27 cellular contexts compared by ENCODE assay signal in genomic region chr9:92476962-92477361, GRCh38. TPM values are rescaled to one million over a fixed set of nuclear protein-coding genes. Genes with fewer than 3 reads are reported as not detected.
A peak's percentile ranks its signal among the peaks of the same experiment; 100 is the strongest.
DNase-seq lines count a peak whose midpoint lies in the region; ATAC-seq and TF ChIP-seq lines count a peak whose summit lies in the region.
"Had no signal": no experiment of that assay in that cellular context is flagged by ENCODE, and none has a peak within 500 bp of the region (broad histone marks: within the 10 kb centered on the region; RNA-seq: fewer than 3 reads in every experiment).

No MANE protein-coding gene starts in this region.

- no peaks in the 10 kb centered on the region for H3K9me3 Mint-ChIP-seq in T-cell
- H3K9me3 Mint-ChIP-seq: activated CD8-positive, alpha-beta T cell treated with anti-CD3 and anti-CD28 coated beads for 36 hours; activated naive CD4-positive, alpha-beta T cell treated with anti-CD3 and anti-CD28 coated beads, Interleukin-2, amount 50 U/mL, for 72 hours had no signal

- TF ChIP-seq CTCF in GM12864 (IDR thresholded peaks at IDR 0.05; ENCODE audit: low read depth, low read length, missing control alignments) (no peak), coronary artery (IDR thresholded peaks at IDR 0.05) (no peak)

- CTCF ChIA-PET in T-cell (lab: Charles Lee): no interaction called here

- no peak overlapping the region for H3K4me3 Mint-ChIP-seq in T-cell
- H3K4me3 Mint-ChIP-seq: activated CD8-positive, alpha-beta T cell treated with anti-CD3 and anti-CD28 coated beads for 36 hours; WTC11 had no signal

- H3K4me3 ChIP-seq in GM12864 (ENCODE audit: low read depth, low read length): no peak overlapping the region
- H3K4me3 ChIP-seq in coronary artery: peak overlapping the region; percentile 39
- H3K4me3 ChIP-seq: lower lobe of right lung, vagina had no signal

- H3K27me3 Mint-ChIP-seq in T-cell: no peaks in the 10 kb centered on the region
- H3K27me3 Mint-ChIP-seq: activated CD8-positive, alpha-beta T cell treated with anti-CD3 and anti-CD28 coated beads for 36 hours had no signal

- no peaks in the 10 kb centered on the region for H3K36me3 Mint-ChIP-seq in T-cell
- H3K36me3 Mint-ChIP-seq: activated naive CD4-positive, alpha-beta T cell treated with anti-CD3 and anti-CD28 coated beads, Interleukin-2, amount 50 U/mL, for 72 hours had no signal

- POLR2A ChIA-PET in T-cell (lab: Charles Lee): no interaction called here

- ATAC-seq in GM18868 (IDR thresholded peaks at IDR 0.05; ENCODE audit: unreplicated experiment): peak; percentile 85
- peak; percentile 58 for ATAC-seq in HG02870 (IDR thresholded peaks at IDR 0.05; ENCODE audit: unreplicated experiment)
- no peak for ATAC-seq in T-cell (replicated peaks in 1 of 4)
- ATAC-seq in HG02884 (IDR thresholded peaks at IDR 0.05; ENCODE audit: unreplicated experiment): no peak
- ATAC-seq: activated CD8-positive, alpha-beta T cell treated with anti-CD3 and anti-CD28 coated beads for 36 hours; esophagus mucosa; lower lobe of right lung; SK-N-SH treated with all-trans-retinoic acid at 6 μM for 48 hours; WTC11 had no signal

- H3K27ac Mint-ChIP-seq in T-cell: no peak overlapping the region
- H3K27ac Mint-ChIP-seq: activated CD8-positive, alpha-beta T cell treated with anti-CD3 and anti-CD28 coated beads for 36 hours; activated naive CD4-positive, alpha-beta T cell treated with anti-CD3 and anti-CD28 coated beads, Interleukin-2, amount 50 U/mL, for 72 hours; WTC11 had no signal

- peak overlapping the region in 1 of 2 donors; percentile 74 for H3K27ac ChIP-seq in coronary artery
- H3K27ac ChIP-seq: HL-60, lower lobe of right lung, RWPE1, vagina had no signal

- H3K4me1 Mint-ChIP-seq in T-cell: peaks cover 4 to 6% (median 5%) of the 10 kb centered on the region in 3 donors

- peak; percentile 13 for DNase-seq in GM12864 (ENCODE audit: low read depth)
- no peak for DNase-seq in coronary artery (ENCODE audit: low spot score)
- no peak for DNase-seq in T-cell
- no peak for DNase-seq in HT-29 (ENCODE audit: low spot score)
- no peak for DNase-seq in germinal center (ENCODE audit: low spot score)
- DNase-seq: ACHN; activated CD8-positive, alpha-beta T cell treated with anti-CD3 and anti-CD28 coated beads for 36 hours; activated T-cell treated with anti-CD3 and anti-CD28 coated beads, Interleukin-2, amount 50 U/mL, for 1 hour; effector CD8-positive, alpha-beta T cell; islet precursor cell; lower lobe of right lung; NCI-H1105 treated with DMSO at 0.1 percent for 48 hours; NCI-H2081 treated with DMSO at 0.1 percent for 48 hours; stimulated activated CD4-positive, alpha-beta T cell treated with anti-CD3 and anti-CD28 coated beads, Interleukin-4, amount 100 ng/mL, for 1 hour; substantia nigra had no signal

RNA-seq across cellular contexts. Expression of gene ASPN, which starts 5.3 kb away (rescaled TPM):
- total RNA-seq in T-cell: not detected
- not detected in 2 replicates for total RNA-seq in HT-29 (2014; rRNA removed; shearing (Covaris generic))
- total RNA-seq: activated CD8-positive, alpha-beta T cell treated with anti-CD3 and anti-CD28 coated beads for 36 hours; activated naive CD4-positive, alpha-beta T cell treated with anti-CD3 and anti-CD28 coated beads, Interleukin-2, amount 50 U/mL, for 72 hours; NCI-H460; renal cortical epithelial cell; WTC11 had no signal

RNA-seq across cellular contexts. Expression of gene OMD, which starts 52.7 kb away (rescaled TPM):
- not detected for total RNA-seq in T-cell
- not detected in 2 replicates for total RNA-seq in HT-29 (2014; rRNA removed; shearing (Covaris generic))
- total RNA-seq: activated CD8-positive, alpha-beta T cell treated with anti-CD3 and anti-CD28 coated beads for 36 hours; activated naive CD4-positive, alpha-beta T cell treated with anti-CD3 and anti-CD28 coated beads, Interleukin-2, amount 50 U/mL, for 72 hours; NCI-H460; renal cortical epithelial cell; WTC11 had no signal

RNA-seq across cellular contexts. Expression of gene ECM2, which starts 58.8 kb away (rescaled TPM):
- not detected for total RNA-seq in T-cell
- not detected in 2 replicates for total RNA-seq in HT-29 (2014; rRNA removed; shearing (Covaris generic))
- total RNA-seq: activated CD8-positive, alpha-beta T cell treated with anti-CD3 and anti-CD28 coated beads for 36 hours; activated naive CD4-positive, alpha-beta T cell treated with anti-CD3 and anti-CD28 coated beads, Interleukin-2, amount 50 U/mL, for 72 hours; WTC11 had no signal

Comparison
In these comparisons a context has a peak if more than half of its experiments do, and no peak if none do; other contexts are left out.
1. ATAC-seq: peak in GM18868 (single experiment) and HG02870 (single experiment); none in T-cell (0 of 4) and HG02884 (single experiment).